Comparison of ENCODE assay signal across 13 cellular contexts in genomic region chr9:71490810-71491209, GRCh38.
DNase-seq lines count a peak whose midpoint lies in the region; ATAC-seq, FAIRE-seq and TF ChIP-seq lines count a peak whose summit lies in the region.
"Had no signal": no experiment of that assay in that cellular context is flagged by ENCODE, and none has a peak within 500 bp of the region (broad histone marks: within the 10 kb centered on the region; RNA-seq: fewer than 3 reads in every experiment).

No MANE protein-coding gene starts in this region.

- DNase-seq in ELR (ENCODE audit: low read depth) (peak; percentile 11), H9 (no peak), RPMI8226 (peak; percentile 4), kidney epithelial cell (ENCODE audit: low read depth) (no peak), endothelial cell (ENCODE audit: low spot score) (no peak), hippocampal formation (lab: John Stamatoyannopoulos, UW) (no peak), GM12891 (ENCODE audit: insufficient read length, low spot score) (no peak)
- DNase-seq in natural killer cell treated with Interleukin-12 subunit alpha and Interleukin-12 subunit beta and Interleukin-15 and Interleukin-18, amount 100 ng/mL, for 72 hours (ENCODE audit: low spot score): no peak
- DNase-seq: GDM1; mesenchymal stem cell; SHP77 treated with DMSO at 0.1 percent for 48 hours; stimulated activated CD4-positive, alpha-beta T cell treated with anti-CD3 and anti-CD28 coated beads, Interleukin-12 subunit alpha, Interleukin-12 subunit beta, amount 100 ng/mL, for 4 hours had no signal

- no peaks in the 10 kb centered on the region for H3K23me2 ChIP-seq in H9 (ENCODE audit: insufficient read length, low read depth, low read length, poor library complexity, severe bottlenecking)

- H3K4me1 ChIP-seq in H9 (ENCODE audit: insufficient read depth, low read length): no peaks in the 10 kb centered on the region

- no peak overlapping the region for H3K56ac ChIP-seq in H9 (ENCODE audit: insufficient read length, low read depth, low read length)

- H3K4me3 ChIP-seq in kidney epithelial cell (ENCODE audit: low read depth, low read length): no peak overlapping the region

- H3K9me3 Mint-ChIP-seq in H9: no peaks in the 10 kb centered on the region
- H3K9me3 Mint-ChIP-seq in natural killer cell treated with Interleukin-12 subunit alpha and Interleukin-12 subunit beta and Interleukin-15 and Interleukin-18, amount 100 ng/mL, for 72 hours: no peaks in the 10 kb centered on the region
- H3K9me3 Mint-ChIP-seq in endothelial cell (ENCODE audit: unreplicated experiment): no peaks in the 10 kb centered on the region

- H3K36me3 Mint-ChIP-seq in H9 (ENCODE audit: insufficient read depth in 1 of 3, low read depth in 3 of 3) (no peaks in the 10 kb centered on the region), endothelial cell (ENCODE audit: low read depth, unreplicated experiment) (no peaks in the 10 kb centered on the region)
- H3K36me3 Mint-ChIP-seq in natural killer cell treated with Interleukin-12 subunit alpha and Interleukin-12 subunit beta and Interleukin-15 and Interleukin-18, amount 100 ng/mL, for 72 hours: no peaks in the 10 kb centered on the region

- H3K27me3 ChIP-seq in H9 (ENCODE audit: insufficient read depth, low read length) (no peaks in the 10 kb centered on the region), kidney epithelial cell (ENCODE audit: control insufficient read depth, insufficient read depth, low read length) (no peaks in the 10 kb centered on the region)

- H3K79me1 ChIP-seq in H9 (ENCODE audit: insufficient read depth, low read depth, low read length, poor library complexity, severe bottlenecking): no peaks in the 10 kb centered on the region

- H3K4ac ChIP-seq in H9 (ENCODE audit: low read depth, low read length): no peak overlapping the region

- no peak overlapping the region for H3K4me2 ChIP-seq in H9 (ENCODE audit: insufficient read depth, insufficient read length, low read length)
- H3K4me2 ChIP-seq: KMS-11 had no signal

- H3K18ac ChIP-seq in H9 (ENCODE audit: insufficient read length, low read depth, low read length): no peak overlapping the region

- H4K20me1 ChIP-seq in H9 (ENCODE audit: control insufficient read depth, insufficient read depth, insufficient read length): no peaks in the 10 kb centered on the region

- no peak overlapping the region for H2BK15ac ChIP-seq in H9 (ENCODE audit: low read depth, low read length)

- no peak overlapping the region for H2BK120ac ChIP-seq in H9 (ENCODE audit: low read depth, low read length, poor library complexity, severe bottlenecking)

- no peak overlapping the region for H2BK12ac ChIP-seq in H9 (ENCODE audit: insufficient read length, low read depth, low read length)

- H3K4me1 Mint-ChIP-seq in H9 (peaks cover 0 to 4% of the 10 kb centered on the region in 2 experiments; a peak in 1 of 4 replicates), endothelial cell (ENCODE audit: unreplicated experiment) (peaks cover 14% of the 10 kb centered on the region)
- H3K4me1 Mint-ChIP-seq in natural killer cell treated with Interleukin-12 subunit alpha and Interleukin-12 subunit beta and Interleukin-15 and Interleukin-18, amount 100 ng/mL, for 72 hours (ENCODE audit: low read depth in 2 of 2): no peaks in the 10 kb centered on the region

- no peak overlapping the region for H4K5ac ChIP-seq in H9 (ENCODE audit: insufficient read length, low read depth, low read length)

- H4K8ac ChIP-seq in H9 (replicated peaks; ENCODE audit: insufficient read length, low read depth, low read length): no peak overlapping the region

- H3K9ac ChIP-seq in H9 (ENCODE audit: extremely low read depth, insufficient read length, low read length): no peak overlapping the region
- H3K9ac ChIP-seq: KMS-11 had no signal

- H3K4me3 Mint-ChIP-seq in H9 (no peak overlapping the region), endothelial cell (ENCODE audit: unreplicated experiment) (no peak overlapping the region)
- no peak overlapping the region for H3K4me3 Mint-ChIP-seq in natural killer cell treated with Interleukin-12 subunit alpha and Interleukin-12 subunit beta and Interleukin-15 and Interleukin-18, amount 100 ng/mL, for 72 hours

- H3K9me3 ChIP-seq in H9 (ENCODE audit: control insufficient read depth, low read depth, low read length): no peaks in the 10 kb centered on the region

- H3K23ac ChIP-seq in H9 (ENCODE audit: insufficient read length, low read depth, low read length): no peak overlapping the region

- no peak overlapping the region for H3K14ac ChIP-seq in H9 (ENCODE audit: insufficient read depth, low read length)

- H3K27me3 Mint-ChIP-seq in H9 (ENCODE audit: low read depth) (no peaks in the 10 kb centered on the region; the same call in 1 of the 2 replicates), endothelial cell (ENCODE audit: unreplicated experiment) (no peaks in the 10 kb centered on the region)
- H3K27me3 Mint-ChIP-seq in natural killer cell treated with Interleukin-12 subunit alpha and Interleukin-12 subunit beta and Interleukin-15 and Interleukin-18, amount 100 ng/mL, for 72 hours: peaks cover 18 to 32% of the 10 kb centered on the region in 2 donors

- ATAC-seq in natural killer cell treated with Interleukin-12 subunit alpha and Interleukin-12 subunit beta and Interleukin-15 and Interleukin-18, amount 100 ng/mL, for 72 hours: no peak

- no peak overlapping the region for H3K27ac Mint-ChIP-seq in H9
- H3K27ac Mint-ChIP-seq in natural killer cell treated with Interleukin-12 subunit alpha and Interleukin-12 subunit beta and Interleukin-15 and Interleukin-18, amount 100 ng/mL, for 72 hours: no peak overlapping the region
- no peak overlapping the region for H3K27ac Mint-ChIP-seq in endothelial cell (ENCODE audit: unreplicated experiment)

- no peak overlapping the region for H2BK5ac ChIP-seq in H9 (ENCODE audit: insufficient read length, low read length)

- no peak overlapping the region for H2AFZ ChIP-seq in H9 (ENCODE audit: low read length)

- H2BK20ac ChIP-seq in H9 (ENCODE audit: low read depth, low read length, poor library complexity, severe bottlenecking): no peak overlapping the region

- H2AK5ac ChIP-seq in H9 (ENCODE audit: insufficient read length, low read length): no peak overlapping the region

- FAIRE-seq in GM12891 (lab: Jason Lieb, UNC): no peak

- H3T11ph ChIP-seq in H9 (ENCODE audit: low read length): no peak overlapping the region

- no peak overlapping the region for H4K91ac ChIP-seq in H9 (ENCODE audit: insufficient read length, low read depth, low read length)

- no peaks in the 10 kb centered on the region for H3K79me2 ChIP-seq in H9 (ENCODE audit: insufficient read depth, low read length)

- H3K36me3 ChIP-seq in kidney epithelial cell (ENCODE audit: control insufficient read depth, insufficient read depth, low read length): no peaks in the 10 kb centered on the region

- no CpG with 5 or more reads among the region's 2 CpGs for WGBS in H9 (ENCODE audit: extremely low coverage, insufficient read length, low lambda C conversion rate)

- no peak overlapping the region for H3K27ac ChIP-seq in H9 (ENCODE audit: insufficient read length, low read depth, low read length)
- H3K27ac ChIP-seq: KMS-11 had no signal

- TF ChIP-seq CTCF in H9 (conservative IDR thresholded peaks at IDR 0.05) (peak; percentile 61), kidney epithelial cell (IDR thresholded peaks at IDR 0.05; ENCODE audit: insufficient read depth, low read length, poor library complexity, severe bottlenecking) (peak; percentile 49), endothelial cell (IDR thresholded peaks at IDR 0.05; ENCODE audit: unreplicated experiment) (no peak)

- TF ChIP-seq POLR2A in GM12891 (IDR thresholded peaks at IDR 0.05; ENCODE audit: low read depth, low read length): no peak

TF ChIP-seq in GM12891, 5 proteins besides CTCF, POLR2A, EP300 and RAD21:
- TF ChIP-seq PAX5 (IDR thresholded peaks at IDR 0.05; ENCODE audit: insufficient read depth, low read length, severe bottlenecking) (no peak), SPI1 (IDR thresholded peaks at IDR 0.05; ENCODE audit: low read depth, low read length) (no peak), POU2F2 (IDR thresholded peaks at IDR 0.05; ENCODE audit: low read depth, low read length) (no peak), TAF1 (IDR thresholded peaks at IDR 0.05; ENCODE audit: low read depth, low read length) (no peak), POLR2AphosphoS5 (IDR thresholded peaks at IDR 0.05; ENCODE audit: low read depth, low read length) (no peak)

Comparison
In these comparisons a context has a peak if more than half of its experiments do, and no peak if none do; other contexts are left out.
1. DNase-seq: peak in ELR (single experiment) and RPMI8226 (single experiment); none in H9 (single experiment), kidney epithelial cell (single experiment), natural killer cell treated with Interleukin-12 subunit alpha and Interleukin-12 subunit beta and Interleukin-15 and Interleukin-18, amount 100 ng/mL, for 72 hours (single experiment), endothelial cell (single experiment), hippocampal formation (0 of 2) and GM12891 (single experiment).